8 cellular contexts compared by ENCODE assay signal in genomic region chr10:11424456-11425287, GRCh38.
DNase-seq lines count a peak whose midpoint lies in the region; ATAC-seq and TF ChIP-seq lines count a peak whose summit lies in the region.

No MANE protein-coding gene starts in this region.

- DNase-seq in CD8-positive, alpha-beta memory T cell = no peak
- peak; percentile 25 for DNase-seq in NCI-H345 treated with DMSO at 0.1 percent for 48 hours (lab: John Stamatoyannopoulos, UW; ENCODE audit: unreplicated experiment)
- peak; percentile 67 for DNase-seq in choroid plexus epithelial cell (ENCODE audit: low read depth)
- peak in 1 of 2 donors; percentile 82 for DNase-seq in left lung
- DNase-seq in uterus = no peak

- no peak overlapping the region for H3K4me3 Mint-ChIP-seq in CD8-positive, alpha-beta memory T cell

- peaks cover 9% of the 10 kb centered on the region for H3K4me1 ChIP-seq in CD8-positive, alpha-beta memory T cell (ENCODE audit: insufficient read depth, low read length)
- H3K4me1 ChIP-seq in left lung = no peaks in the 10 kb centered on the region
- H3K4me1 ChIP-seq in uterus = no peaks in the 10 kb centered on the region

- ATAC-seq in GM21576 (IDR thresholded peaks at IDR 0.05; ENCODE audit: unreplicated experiment) = peak; percentile 53
- ATAC-seq in left lung = peak; percentile 93
- no peak for ATAC-seq in HG02840 (IDR thresholded peaks at IDR 0.05; ENCODE audit: low FRiP score, unreplicated experiment)
- no peak for ATAC-seq in HG03521 (IDR thresholded peaks at IDR 0.05; ENCODE audit: unreplicated experiment)

- peaks cover 11 to 33% (median 24%) of the 10 kb centered on the region in 5 donors for H3K9me3 Mint-ChIP-seq in CD8-positive, alpha-beta memory T cell

- peaks cover 0 to 3% of the 10 kb centered on the region in 2 donors for H3K27me3 Mint-ChIP-seq in CD8-positive, alpha-beta memory T cell

- H3K4me1 Mint-ChIP-seq in CD8-positive, alpha-beta memory T cell = peaks cover 18 to 23% (median 22%) of the 10 kb centered on the region in 3 donors

- no peaks in the 10 kb centered on the region for H3K36me3 ChIP-seq in CD8-positive, alpha-beta memory T cell (ENCODE audit: insufficient read depth, low read length)
- H3K36me3 ChIP-seq in left lung (no peaks in the 10 kb centered on the region), uterus (no peaks in the 10 kb centered on the region)

- peak overlapping the region in 6 of 8 donors; percentile 23 to 87 (median 32) for H3K27ac Mint-ChIP-seq in CD8-positive, alpha-beta memory T cell

- intact Hi-C loops in left lung (cut with DNase I) (no loop called here), uterus (cut with DNase I; ENCODE audit: low total_unique reads) (no loop called here)

- H3K4me3 ChIP-seq in CD8-positive, alpha-beta memory T cell (ENCODE audit: low read length) = no peak overlapping the region
- H3K4me3 ChIP-seq in choroid plexus epithelial cell (ENCODE audit: low read depth, low read length) (no peak overlapping the region), left lung (no peak overlapping the region), uterus (no peak overlapping the region)

- TF ChIP-seq POLR2A in uterus (IDR thresholded peaks at IDR 0.05) = no peak

- POLR2A ChIA-PET in CD8-positive, alpha-beta memory T cell (lab: Charles Lee) = no interaction called here

- TF ChIP-seq CTCF in choroid plexus epithelial cell (conservative IDR thresholded peaks at IDR 0.05; ENCODE audit: low read depth, low read length) = peak; percentile 92
- TF ChIP-seq CTCF in left lung (IDR thresholded peaks at IDR 0.05) = peak; percentile 70 to 71
- TF ChIP-seq CTCF in uterus (IDR thresholded peaks at IDR 0.05) = peak; percentile 48 to 61 (median 50)

- peaks cover 0 to 58% (median 3%) of the 10 kb centered on the region in 3 donors for H3K36me3 Mint-ChIP-seq in CD8-positive, alpha-beta memory T cell

- CTCF ChIA-PET in CD8-positive, alpha-beta memory T cell (lab: Charles Lee) = no interaction called here

- peaks cover 7% of the 10 kb centered on the region for H3K9me3 ChIP-seq in CD8-positive, alpha-beta memory T cell (ENCODE audit: low read length)
- H3K9me3 ChIP-seq in left lung (peaks cover 0 to 23% of the 10 kb centered on the region in 2 donors), uterus (no peaks in the 10 kb centered on the region)

- no peaks in the 10 kb centered on the region for H3K27me3 ChIP-seq in CD8-positive, alpha-beta memory T cell (ENCODE audit: insufficient read depth, low read length, poor library complexity, severe bottlenecking)
- H3K27me3 ChIP-seq in left lung (no peaks in the 10 kb centered on the region), uterus (no peaks in the 10 kb centered on the region)

- no peak overlapping the region for H3K27ac ChIP-seq in CD8-positive, alpha-beta memory T cell (ENCODE audit: low read depth, low read length)
- H3K27ac ChIP-seq in left lung (no peak overlapping the region), uterus (no peak overlapping the region)

Comparison
In these comparisons a context has a peak if more than half of its experiments do, and no peak if none do; other contexts are left out.
1. DNase-seq: peak in NCI-H345 treated with DMSO at 0.1 percent for 48 hours (single experiment) and choroid plexus epithelial cell (single experiment); none in CD8-positive, alpha-beta memory T cell (0 of 5) and uterus (0 of 2).
2. ATAC-seq: peak in GM21576 (single experiment) and left lung (single experiment); none in HG02840 (single experiment) and HG03521 (single experiment).
3. Peak in every context shown above with its lines, with median percentiles within 50 percentile points of each other: CTCF ChIP-seq.